Comparison of ENCODE assay signal across 21 cellular contexts in genomic region chr1:241557551-241558193, GRCh38. TPM values are rescaled to one million over a fixed set of nuclear protein-coding genes. Genes with fewer than 3 reads are reported as not detected.
A peak's percentile ranks its signal among the peaks of the same experiment; 100 is the strongest.
DNase-seq lines count a peak whose midpoint lies in the region; ATAC-seq, FAIRE-seq and TF ChIP-seq lines count a peak whose summit lies in the region.
"Had no signal": no experiment of that assay in that cellular context is flagged by ENCODE, and none has a peak within 500 bp of the region (broad histone marks: within the 10 kb centered on the region; RNA-seq: fewer than 3 reads in every experiment).

No MANE protein-coding gene starts in this region.

- intact Hi-C loops in K562 (cut with micrococcal nuclease), result no loop called here

- no TSS peak for BruUV-seq in K562 (replicated peaks; lab: Mats Ljungman, UMichigan)

- TF ChIP-seq CTCF in K562 (IDR thresholded peaks at IDR 0.05 in 2 of 3, conservative IDR thresholded peaks at IDR 0.05 in 1 of 3; ENCODE audit: insufficient read depth in 2 of 3, low read depth in 1 of 3, low read length in 3 of 3) (no peak), smooth muscle cell (IDR thresholded peaks at IDR 0.05; ENCODE audit: borderline replicate concordance, insufficient read depth, poor library complexity, severe bottlenecking) (no peak)

- H3K4me1 Mint-ChIP-seq in activated naive CD8-positive, alpha-beta T cell treated with anti-CD3 and anti-CD28 coated beads for 36 hours, result peaks cover 1% of the 10 kb centered on the region
- peaks cover 2% of the 10 kb centered on the region for H3K4me1 Mint-ChIP-seq in activated naive CD8-positive, alpha-beta T cell treated with anti-CD3 and anti-CD28 coated beads, Interleukin-2, amount 50 U/mL, for 24 hours
- H3K4me1 Mint-ChIP-seq in activated CD4-positive, alpha-beta T cell treated with anti-CD3 and anti-CD28 coated beads, Interleukin-2, amount 10 ng/mL, durations not matched to agents 7 days and 5 days, result peaks cover 2% of the 10 kb centered on the region

- in situ Hi-C loops in K562 (cut with MboI), result no loop called here

- no peaks in the 10 kb centered on the region for H3K36me3 ChIP-seq in K562 (ENCODE audit: control insufficient read depth, insufficient read depth, low read length)
- no peaks in the 10 kb centered on the region for H3K36me3 ChIP-seq in smooth muscle cell (ENCODE audit: low read depth)

- no peak overlapping the region for H3K4me3 Mint-ChIP-seq in activated naive CD8-positive, alpha-beta T cell treated with anti-CD3 and anti-CD28 coated beads for 36 hours
- H3K4me3 Mint-ChIP-seq in activated naive CD8-positive, alpha-beta T cell treated with anti-CD3 and anti-CD28 coated beads, Interleukin-2, amount 50 U/mL, for 24 hours, result no peak overlapping the region
- H3K4me3 Mint-ChIP-seq in activated CD4-positive, alpha-beta T cell treated with anti-CD3 and anti-CD28 coated beads, Interleukin-2, amount 10 ng/mL, durations not matched to agents 7 days and 5 days, result no peak overlapping the region
- H3K4me3 Mint-ChIP-seq: CD4-positive, alpha-beta T cell had no signal

- CTCF ChIA-PET in K562 (lab: Yijun Ruan, JAX; ENCODE audit: low intra/inter-chr PET ratio), result no interaction called here
- CTCF ChIA-PET in activated CD4-positive, alpha-beta T cell treated with anti-CD3 and anti-CD28 coated beads, Interleukin-2, amount 10 ng/mL, durations not matched to agents 7 days and 5 days (lab: Charles Lee), result no interaction called here

- peak overlapping the region; percentile 19 for H3K27ac Mint-ChIP-seq in activated naive CD8-positive, alpha-beta T cell treated with anti-CD3 and anti-CD28 coated beads for 36 hours
- H3K27ac Mint-ChIP-seq in activated naive CD8-positive, alpha-beta T cell treated with anti-CD3 and anti-CD28 coated beads, Interleukin-2, amount 50 U/mL, for 24 hours, result no peak overlapping the region
- H3K27ac Mint-ChIP-seq in activated CD4-positive, alpha-beta T cell treated with anti-CD3 and anti-CD28 coated beads, Interleukin-2, amount 10 ng/mL, durations not matched to agents 7 days and 5 days, result no peak overlapping the region
- H3K27ac Mint-ChIP-seq: CD4-positive, alpha-beta T cell had no signal

- no peaks in the 10 kb centered on the region for H3K36me3 Mint-ChIP-seq in activated naive CD8-positive, alpha-beta T cell treated with anti-CD3 and anti-CD28 coated beads for 36 hours
- H3K36me3 Mint-ChIP-seq in activated naive CD8-positive, alpha-beta T cell treated with anti-CD3 and anti-CD28 coated beads, Interleukin-2, amount 50 U/mL, for 24 hours (ENCODE audit: low read depth), result peaks cover 2% of the 10 kb centered on the region
- H3K36me3 Mint-ChIP-seq in activated CD4-positive, alpha-beta T cell treated with anti-CD3 and anti-CD28 coated beads, Interleukin-2, amount 10 ng/mL, durations not matched to agents 7 days and 5 days (ENCODE audit: low read depth), result peaks cover 1% of the 10 kb centered on the region

- no peak for ATAC-seq in activated naive CD8-positive, alpha-beta T cell treated with anti-CD3 and anti-CD28 coated beads, Interleukin-2, amount 50 U/mL, for 24 hours
- no peak for ATAC-seq in K562

- H3K9ac ChIP-seq in K562 (ENCODE audit: insufficient read depth in 1 of 2, low read depth in 2 of 2, low read length in 2 of 2) (no peak overlapping the region), smooth muscle cell (ENCODE audit: low read depth) (no peak overlapping the region)

- H3K27ac ChIP-seq in K562 (ENCODE audit: extremely low read depth, low read depth, low read length) (no peak overlapping the region), smooth muscle cell (ENCODE audit: low read depth) (no peak overlapping the region)
- H3K27ac ChIP-seq: 22Rv1 had no signal

- TF ChIP-seq EP300 in K562 (IDR thresholded peaks at IDR 0.05; ENCODE audit: low read length), result no peak

- H3K4me2 ChIP-seq in K562 (ENCODE audit: insufficient read depth, low read length) (no peak overlapping the region), smooth muscle cell (peak overlapping the region; percentile 55)

- no peaks in the 10 kb centered on the region for H3K9me1 ChIP-seq in K562 (ENCODE audit: control insufficient read depth, insufficient read depth, low read length)

- no peak for DNase-seq in activated naive CD8-positive, alpha-beta T cell treated with anti-CD3 and anti-CD28 coated beads for 36 hours
- no peak for DNase-seq in activated naive CD8-positive, alpha-beta T cell treated with anti-CD3 and anti-CD28 coated beads, Interleukin-2, amount 50 U/mL, for 24 hours
- DNase-seq in K562 (ENCODE audit: extremely low read depth in 1 of 4, low spot score in 3 of 4), result no peak
- peak; percentile 22 for DNase-seq in left kidney (ENCODE audit: low read depth, low spot score)
- no peak for DNase-seq in smooth muscle cell (lab: John Stamatoyannopoulos, UW; ENCODE audit: unreplicated experiment)
- no peak for DNase-seq in OCI-M2 (lab: John Stamatoyannopoulos, UW; ENCODE audit: unreplicated experiment)
- DNase-seq in activated CD4-positive, alpha-beta T cell treated with anti-CD3 and anti-CD28 coated beads, Interleukin-2, amount 10 ng/mL, durations not matched to agents 7 days and 5 days, result no peak
- no peak for DNase-seq in NCI-H526 treated with DMSO at 0.1 percent for 48 hours (lab: John Stamatoyannopoulos, UW)
- DNase-seq: CD4-positive, alpha-beta T cell; KG1; MV-4-11; NCI-H1694 treated with DMSO at 0.1 percent for 48 hours; NCI-H510A; NCI-H774; RPMI8226; SIG-M5 had no signal

- H3K27me3 Mint-ChIP-seq in activated naive CD8-positive, alpha-beta T cell treated with anti-CD3 and anti-CD28 coated beads for 36 hours, result no peaks in the 10 kb centered on the region
- no peaks in the 10 kb centered on the region for H3K27me3 Mint-ChIP-seq in activated naive CD8-positive, alpha-beta T cell treated with anti-CD3 and anti-CD28 coated beads, Interleukin-2, amount 50 U/mL, for 24 hours
- peaks cover 1% of the 10 kb centered on the region for H3K27me3 Mint-ChIP-seq in activated CD4-positive, alpha-beta T cell treated with anti-CD3 and anti-CD28 coated beads, Interleukin-2, amount 10 ng/mL, durations not matched to agents 7 days and 5 days
- H3K27me3 Mint-ChIP-seq: CD4-positive, alpha-beta T cell had no signal

- H3K4me3 ChIP-seq in K562, result no peak overlapping the region
- H3K4me3 ChIP-seq in smooth muscle cell, result no peak overlapping the region

- H3K79me2 ChIP-seq in K562 (ENCODE audit: control insufficient read depth, insufficient read depth, low read length) (no peaks in the 10 kb centered on the region), smooth muscle cell (ENCODE audit: low read depth) (no peaks in the 10 kb centered on the region)

- H3K9me3 Mint-ChIP-seq in activated naive CD8-positive, alpha-beta T cell treated with anti-CD3 and anti-CD28 coated beads for 36 hours, result no peaks in the 10 kb centered on the region
- no peaks in the 10 kb centered on the region for H3K9me3 Mint-ChIP-seq in activated naive CD8-positive, alpha-beta T cell treated with anti-CD3 and anti-CD28 coated beads, Interleukin-2, amount 50 U/mL, for 24 hours
- H3K9me3 Mint-ChIP-seq in activated CD4-positive, alpha-beta T cell treated with anti-CD3 and anti-CD28 coated beads, Interleukin-2, amount 10 ng/mL, durations not matched to agents 7 days and 5 days, result peaks cover 1% of the 10 kb centered on the region
- H3K9me3 Mint-ChIP-seq: CD4-positive, alpha-beta T cell had no signal

- WGBS in K562 (ENCODE audit: insufficient coverage, low coverage, missing lambda C conversion rate), result 5% methylated on average over 5 of the region's 5 CpGs
- WGBS in smooth muscle cell (ENCODE audit: low lambda C conversion rate), result 87% methylated on average over 5 of the region's 5 CpGs

- peaks cover 8 to 9% of the 10 kb centered on the region in 2 experiments; a peak in 2 of 5 replicates for H3K27me3 ChIP-seq in K562 (ENCODE audit: control insufficient read depth in 2 of 2, insufficient read depth in 2 of 2, low read length in 2 of 2)
- H3K27me3 ChIP-seq in smooth muscle cell (ENCODE audit: low read depth), result no peaks in the 10 kb centered on the region

- H3K4me1 ChIP-seq in K562 (replicated peaks in 1 of 2; ENCODE audit: control insufficient read depth in 2 of 2, insufficient read depth in 2 of 2, low read length in 2 of 2) (no peaks in the 10 kb centered on the region), smooth muscle cell (ENCODE audit: low read depth) (no peaks in the 10 kb centered on the region)

- H2AFZ ChIP-seq in K562 (ENCODE audit: low read depth, low read length) (no peak overlapping the region), smooth muscle cell (ENCODE audit: low read depth) (no peak overlapping the region)

- H3K9me3 ChIP-seq in K562 (replicated peaks; ENCODE audit: control insufficient read depth, insufficient read depth, low read depth, low read length), result no peaks in the 10 kb centered on the region
- no peaks in the 10 kb centered on the region for H3K9me3 ChIP-seq in smooth muscle cell (replicated peaks; ENCODE audit: low read depth)

- no peak for FAIRE-seq in K562 (lab: Jason Lieb, UNC)
- FAIRE-seq: GM12892, GM18507, H1 had no signal

- POLR2A ChIA-PET in K562 (lab: Yijun Ruan, JAX), result no interaction called here
- POLR2A ChIA-PET in activated CD4-positive, alpha-beta T cell treated with anti-CD3 and anti-CD28 coated beads, Interleukin-2, amount 10 ng/mL, durations not matched to agents 7 days and 5 days (lab: Charles Lee), result no interaction called here

- H4K20me1 ChIP-seq in K562 (replicated peaks; ENCODE audit: control insufficient read depth, insufficient read depth, low read length) (no peaks in the 10 kb centered on the region), smooth muscle cell (ENCODE audit: low read depth) (no peaks in the 10 kb centered on the region)

- no peak for TF ChIP-seq POLR2A in K562 (conservative IDR thresholded peaks at IDR 0.05)

- no peaks in the 10 kb centered on the region for H3F3A ChIP-seq in smooth muscle cell (ENCODE audit: low read depth)

- no peak for TF ChIP-seq RAD21 in K562 (CRISPR knock-in tag; conservative IDR thresholded peaks at IDR 0.05 in 1 of 2, IDR thresholded peaks at IDR 0.05 in 1 of 2)

RNA-seq across cellular contexts. Expression of gene KMO, which starts 25.5 kb away (rescaled TPM):
- under 1 TPM; 0.34 to 0.37 TPM for total RNA-seq in activated naive CD8-positive, alpha-beta T cell treated with anti-CD3 and anti-CD28 coated beads for 36 hours
- not detected in 2 replicates for total RNA-seq in K562 (2011; cell fraction: chromatin; rRNA removed; ENCODE audit: low replicate concordance)
- not detected in 2 replicates for total RNA-seq in K562 (2011; cell fraction: nucleolus; rRNA removed)
- 0.53 TPM in 1 of 2 replicates, not detected in the other for total RNA-seq in K562 (2011; cell fraction: nucleoplasm; rRNA removed)
- total RNA-seq in K562 (2014; rRNA removed) (not detected in 2 replicates), K562 (2014; rRNA removed; fragmentation: Illumina TruSeq; extraction: Trizol) (not detected in 2 replicates), K562 (2015; rRNA removed; fragmentation: Illumina TruSeq; extraction: Trizol) (0.11 and 0.19 TPM in 2 replicates), K562 (2021) (not detected in 2 replicates), smooth muscle cell (0.09 TPM in 1 of 2 replicates, not detected in the other)
- polyA plus RNA-seq in K562 (2011; rRNA removed) (0.01 and 0.03 TPM in 2 replicates), K562 (2014; fragmentation: Illumina TruSeq; extraction: Trizol) (not detected in 2 replicates), K562 (2014; fragmentation: Nextera tagmentation; extraction: Ambion mirVana) (under 1 TPM in 1 of 2 experiments, not detected in 1; 0.01 TPM), K562 (2014; rRNA removed) (0.04 TPM in 1 of 2 replicates, not detected in the other), smooth muscle cell (0.09 TPM in 2 replicates)
- polyA plus RNA-seq in K562 (2011; cell fraction: cytosol; rRNA removed), result not detected in 2 replicates
- polyA plus RNA-seq in K562 (2011; cell fraction: nucleus; rRNA removed), result 0.03 TPM in 1 of 2 replicates, not detected in the other
- polyA plus RNA-seq in K562 (2012), result 0.06 and 0.12 TPM in 2 replicates
- polyA minus RNA-seq in K562 (2011; rRNA and poly(A)+ RNA removed), result not detected in 2 replicates
- not detected in 2 replicates for polyA minus RNA-seq in K562 (2011; cell fraction: cytosol; rRNA and poly(A)+ RNA removed)
- polyA minus RNA-seq in K562 (2011; cell fraction: nucleus; rRNA and poly(A)+ RNA removed), result 0.11 TPM in 1 of 2 replicates, not detected in the other
- under 1 TPM in 1 of 2 experiments, not detected in 1; 0.12 TPM for total RNA-seq in activated CD4-positive, alpha-beta T cell treated with anti-CD3 and anti-CD28 coated beads, Interleukin-2, amount 10 ng/mL, durations not matched to agents 7 days and 5 days
- total RNA-seq: CD4-positive, alpha-beta T cell; H1 had no signal
- polyA plus RNA-seq: BJ, H1 had no signal

RNA-seq across cellular contexts. Expression of gene FH, which starts 38.1 kb away (rescaled TPM):
- total RNA-seq in activated naive CD8-positive, alpha-beta T cell treated with anti-CD3 and anti-CD28 coated beads for 36 hours, result 100 to 1,000 TPM; 101 to 103 TPM
- total RNA-seq in K562 (2011; cell fraction: chromatin; rRNA removed; ENCODE audit: low replicate concordance), result 50.4 and 162 TPM in 2 replicates
- 40.0 and 44.2 TPM in 2 replicates for total RNA-seq in K562 (2011; cell fraction: nucleolus; rRNA removed)
- total RNA-seq in K562 (2011; cell fraction: nucleoplasm; rRNA removed), result 59.3 and 65.7 TPM in 2 replicates
- total RNA-seq in K562 (2014; rRNA removed) (130 and 160 TPM in 2 replicates), K562 (2014; rRNA removed; fragmentation: Illumina TruSeq; extraction: Trizol) (240 and 270 TPM in 2 replicates), K562 (2015; rRNA removed; fragmentation: Illumina TruSeq; extraction: Trizol) (214 and 215 TPM in 2 replicates), K562 (2021) (208 and 211 TPM in 2 replicates), smooth muscle cell (53.1 and 75.6 TPM in 2 replicates)
- polyA plus RNA-seq in K562 (2011; rRNA removed) (184 and 233 TPM in 2 replicates), K562 (2014; fragmentation: Illumina TruSeq; extraction: Trizol) (187 and 196 TPM in 2 replicates), K562 (2014; fragmentation: Nextera tagmentation; extraction: Ambion mirVana) (100 to 1,000 TPM; 117 to 163 TPM), K562 (2014; rRNA removed) (224 and 237 TPM in 2 replicates), smooth muscle cell (46.5 and 57.7 TPM in 2 replicates)
- polyA plus RNA-seq in K562 (2011; cell fraction: cytosol; rRNA removed), result 87.3 and 123 TPM in 2 replicates
- polyA plus RNA-seq in K562 (2011; cell fraction: nucleus; rRNA removed), result 59.9 and 94.3 TPM in 2 replicates
- 169 and 211 TPM in 2 replicates for polyA plus RNA-seq in K562 (2012)
- polyA minus RNA-seq in K562 (2011; rRNA and poly(A)+ RNA removed), result 394 and 403 TPM in 2 replicates
- 91.0 and 111 TPM in 2 replicates for polyA minus RNA-seq in K562 (2011; cell fraction: cytosol; rRNA and poly(A)+ RNA removed)
- polyA minus RNA-seq in K562 (2011; cell fraction: nucleus; rRNA and poly(A)+ RNA removed), result 64.4 and 99.4 TPM in 2 replicates
- 10 to 100 TPM; 63.9 to 66.3 TPM for total RNA-seq in activated CD4-positive, alpha-beta T cell treated with anti-CD3 and anti-CD28 coated beads, Interleukin-2, amount 10 ng/mL, durations not matched to agents 7 days and 5 days
